ENCODE assay signal across 9 cellular contexts in the genomic region with DNA sequence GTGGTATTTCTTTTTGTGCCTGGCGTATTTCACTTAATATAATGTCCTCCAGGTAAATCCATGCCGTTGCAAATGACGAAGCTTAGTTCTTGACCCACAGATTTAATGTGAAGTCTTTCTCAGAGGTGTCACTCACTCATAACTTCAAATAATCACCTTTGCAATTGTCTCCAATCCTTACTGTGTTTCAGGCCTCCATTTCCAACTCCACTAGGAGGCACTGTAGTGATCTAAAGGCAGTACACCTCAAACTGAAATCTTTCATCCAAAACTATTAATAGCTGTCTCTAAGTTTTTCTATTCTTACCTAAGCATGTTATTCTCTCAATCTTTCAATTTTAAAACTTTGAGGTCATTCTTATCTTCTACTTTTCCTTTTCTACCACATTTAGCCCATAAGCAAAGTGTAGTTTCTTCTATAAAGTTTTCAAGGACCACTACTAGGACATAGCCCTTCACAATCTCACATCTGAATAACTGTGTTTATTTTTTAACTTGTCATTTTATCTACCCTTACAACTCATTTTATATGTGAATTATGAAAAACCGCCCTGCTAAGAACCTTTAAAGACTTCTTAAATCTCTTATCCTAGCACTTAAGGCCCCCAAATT. TPM values are rescaled to one million over a fixed set of nuclear protein-coding genes. Genes with fewer than 3 reads are reported as not detected.
A peak's percentile ranks its signal among the peaks of the same experiment; 100 is the strongest.
DNase-seq lines count a peak whose midpoint lies in the region; ATAC-seq, FAIRE-seq and TF ChIP-seq lines count a peak whose summit lies in the region.
"Had no signal": no experiment of that assay in that cellular context is flagged by ENCODE, and none has a peak within 500 bp of the region (broad histone marks: within the 10 kb centered on the region; RNA-seq: fewer than 3 reads in every experiment).

No MANE protein-coding gene starts in this region.

- H3K79me2 ChIP-seq in OCI-LY1 (ENCODE audit: insufficient read depth, low read length) = no peaks in the 10 kb centered on the region

- no peak overlapping the region for H3K4me2 ChIP-seq in OCI-LY1 (ENCODE audit: low read length)

- peaks cover 31 to 60% of the 10 kb centered on the region in 2 donors for H3K27me3 Mint-ChIP-seq in effector memory CD8-positive, alpha-beta T cell
- H3K27me3 Mint-ChIP-seq in progenitor cell of endocrine pancreas = peaks cover 38% of the 10 kb centered on the region

- no peaks in the 10 kb centered on the region for H3F3A ChIP-seq in OCI-LY1 (ENCODE audit: insufficient read depth, low read length)

- H3K27me3 ChIP-seq in OCI-LY1 (ENCODE audit: insufficient read depth, low read length) = no peaks in the 10 kb centered on the region

- H3K4me3 ChIP-seq in OCI-LY1 (ENCODE audit: low read depth, low read length, poor library complexity, severe bottlenecking) = no peak overlapping the region

- no peaks in the 10 kb centered on the region for H4K20me1 ChIP-seq in OCI-LY1 (ENCODE audit: insufficient read depth, low read length)

- H3K9ac ChIP-seq in OCI-LY1 (ENCODE audit: low read length) = no peak overlapping the region

- TF ChIP-seq CTCF in OCI-LY1 (IDR thresholded peaks at IDR 0.05; ENCODE audit: low read length) (peak; percentile 83), progenitor cell of endocrine pancreas (IDR thresholded peaks at IDR 0.05; ENCODE audit: unreplicated experiment) (peak; percentile 60)

- no peaks in the 10 kb centered on the region for H3K9me3 ChIP-seq in OCI-LY1 (ENCODE audit: low read length)

- no peak overlapping the region for H3K27ac Mint-ChIP-seq in effector memory CD8-positive, alpha-beta T cell
- no peak overlapping the region for H3K27ac Mint-ChIP-seq in progenitor cell of endocrine pancreas

- peak; percentile 86 for FAIRE-seq in G401.6 (lab: Jason Lieb, UNC)
- FAIRE-seq: endometrium had no signal

- peak; percentile 68 for ATAC-seq in effector memory CD8-positive, alpha-beta T cell (replicated peaks)
- ATAC-seq in HG03342 (IDR thresholded peaks at IDR 0.05; ENCODE audit: unreplicated experiment) = no peak

- no peak overlapping the region for H2AFZ ChIP-seq in OCI-LY1 (ENCODE audit: low read length)

- no peak overlapping the region for H3K4me3 Mint-ChIP-seq in effector memory CD8-positive, alpha-beta T cell
- no peak overlapping the region for H3K4me3 Mint-ChIP-seq in progenitor cell of endocrine pancreas (ENCODE audit: low read depth)

- DNase-seq in A172 (ENCODE audit: low spot score) (peak; percentile 2), progenitor cell of endocrine pancreas (ENCODE audit: low spot score, unreplicated experiment) (no peak), SKM-1 (lab: John Stamatoyannopoulos, UW; ENCODE audit: unreplicated experiment) (no peak), hypothalamus (lab: John Stamatoyannopoulos, UW) (no peak)
- peak; percentile 25 to 40 (median 34) for DNase-seq in effector memory CD8-positive, alpha-beta T cell

- H3K36me3 ChIP-seq in OCI-LY1 (ENCODE audit: insufficient read depth, low read length) = no peaks in the 10 kb centered on the region

- no peak overlapping the region for H3K27ac ChIP-seq in OCI-LY1 (ENCODE audit: low read depth, low read length, poor library complexity, severe bottlenecking)

- no peaks in the 10 kb centered on the region for H3K9me3 Mint-ChIP-seq in effector memory CD8-positive, alpha-beta T cell
- no peaks in the 10 kb centered on the region for H3K9me3 Mint-ChIP-seq in progenitor cell of endocrine pancreas (ENCODE audit: low read depth)

- H3K36me3 Mint-ChIP-seq in effector memory CD8-positive, alpha-beta T cell (ENCODE audit: insufficient read depth) = no peaks in the 10 kb centered on the region
- H3K36me3 Mint-ChIP-seq in progenitor cell of endocrine pancreas (ENCODE audit: insufficient read depth) = no peaks in the 10 kb centered on the region

- H3K4me1 ChIP-seq in OCI-LY1 (ENCODE audit: insufficient read depth, low read length, severe bottlenecking) = no peaks in the 10 kb centered on the region

- H3K4me1 Mint-ChIP-seq in effector memory CD8-positive, alpha-beta T cell (ENCODE audit: low read depth in 2 of 2) = no peaks in the 10 kb centered on the region
- H3K4me1 Mint-ChIP-seq in progenitor cell of endocrine pancreas (ENCODE audit: low read depth) = peaks cover 7% of the 10 kb centered on the region

- no peaks in the 10 kb centered on the region for H3K9me2 ChIP-seq in OCI-LY1 (ENCODE audit: low read depth, low read length)

RNA-seq across cellular contexts. Expression of gene FBXO34, which starts 25.5 kb away (rescaled TPM):
- 13.5 and 16.7 TPM in 2 replicates for total RNA-seq in A172 (2014; rRNA removed; shearing (Covaris generic))
- 32.1 and 32.4 TPM in 2 replicates for total RNA-seq in progenitor cell of endocrine pancreas

RNA-seq across cellular contexts. Expression of gene DLGAP5, which starts 54.4 kb away (rescaled TPM):
- 49.8 and 58.4 TPM in 2 replicates for total RNA-seq in A172 (2014; rRNA removed; shearing (Covaris generic))
- 31.2 and 32.9 TPM in 2 replicates for total RNA-seq in progenitor cell of endocrine pancreas

Comparison
In these comparisons a context has a peak if more than half of its experiments do, and no peak if none do; other contexts are left out.
1. DNase-seq: peak in A172 (single experiment) and effector memory CD8-positive, alpha-beta T cell (3 of 3); none in progenitor cell of endocrine pancreas (single experiment), SKM-1 (single experiment) and hypothalamus (0 of 51).